ENCODE assay signal across 19 cellular contexts in genomic region chr2:216807861-216808272, GRCh38. TPM values are rescaled to one million over a fixed set of nuclear protein-coding genes. Genes with fewer than 3 reads are reported as not detected.
DNase-seq lines count a peak whose midpoint lies in the region; ATAC-seq and TF ChIP-seq lines count a peak whose summit lies in the region.
"Had no signal": no experiment of that assay in that cellular context is flagged by ENCODE, and none has a peak within 500 bp of the region (broad histone marks: within the 10 kb centered on the region; RNA-seq: fewer than 3 reads in every experiment).

No MANE protein-coding gene starts in this region.

- H2AFZ ChIP-seq in GM23248 = 0 out of 2 replicates have a peak overlapping the region, but pooled peaks have one; percentile 26
- H2AFZ ChIP-seq: PC-9 had no signal

- WGBS in GM23248 (ENCODE audit: low coverage in 1 of 2, low lambda C conversion rate in 2 of 2, missing lambda C conversion rate in 2 of 2), 2 experiments = 25 to 29% methylated on average over 7 of the region's 7 CpGs
- WGBS in mesendoderm (ENCODE audit: extremely low coverage, insufficient coverage, low lambda C conversion rate) = no CpG with 5 or more reads among the region's 7 CpGs

- H3K79me2 ChIP-seq in GM23248 (ENCODE audit: insufficient read depth) (no peaks in the 10 kb centered on the region), mesendoderm (ENCODE audit: control insufficient read depth, insufficient read depth, low read length) (no peaks in the 10 kb centered on the region)

- H3K36me3 ChIP-seq in GM23248 (ENCODE audit: low read depth) = no peaks in the 10 kb centered on the region
- no peaks in the 10 kb centered on the region for H3K36me3 ChIP-seq in brain microvascular endothelial cell (replicated peaks)
- H3K36me3 ChIP-seq in mesendoderm (ENCODE audit: control insufficient read depth, insufficient read depth, low read length) = no peaks in the 10 kb centered on the region
- H3K36me3 ChIP-seq: adrenal gland had no signal

- H3K4me3 ChIP-seq in GM23248 = no peak overlapping the region
- no peak overlapping the region for H3K4me3 ChIP-seq in brain microvascular endothelial cell (ENCODE audit: low read depth, low read length)
- H3K4me3 ChIP-seq in mesendoderm (ENCODE audit: low read length) = no peak overlapping the region
- H3K4me3 ChIP-seq: adrenal gland, PC-9 had no signal

- H3K23ac ChIP-seq in mesendoderm (ENCODE audit: low read length) = no peak overlapping the region

- no peaks in the 10 kb centered on the region for H4K20me1 ChIP-seq in GM23248 (ENCODE audit: insufficient read depth)

- H3K27me3 ChIP-seq in GM23248 (replicated peaks; ENCODE audit: insufficient read depth) (no peaks in the 10 kb centered on the region), brain microvascular endothelial cell (replicated peaks) (no peaks in the 10 kb centered on the region), mesendoderm (ENCODE audit: insufficient read depth, low read length, poor library complexity) (no peaks in the 10 kb centered on the region)
- H3K27me3 ChIP-seq: adrenal gland had no signal

- no peak overlapping the region for H3K56ac ChIP-seq in mesendoderm (ENCODE audit: low read length)

- H3K4me2 ChIP-seq in GM23248 (ENCODE audit: unreplicated experiment) = no peak overlapping the region
- no peak overlapping the region for H3K4me2 ChIP-seq in mesendoderm (ENCODE audit: low read length)
- H3K4me2 ChIP-seq: PC-9 had no signal

- CTCF ChIA-PET in activated CD4-positive, alpha-beta T cell treated with anti-CD3 and anti-CD28 coated beads, Interleukin-2, amount 10 ng/mL, durations not matched to agents 7 days and 5 days (lab: Charles Lee) = no interaction called here

- H3K27ac Mint-ChIP-seq in activated CD4-positive, alpha-beta T cell treated with anti-CD3 and anti-CD28 coated beads, Interleukin-2, amount 10 ng/mL, durations not matched to agents 7 days and 5 days = no peak overlapping the region
- H3K27ac Mint-ChIP-seq: activated T-cell treated with anti-CD3 and anti-CD28 coated beads, Interleukin-2, amount 50 U/mL, for 24 hours; CD14-positive monocyte; effector memory CD8-positive, alpha-beta T cell; HFFc6; nephron progenitor cell had no signal

- no peaks in the 10 kb centered on the region for H3K9me2 ChIP-seq in GM23248 (ENCODE audit: insufficient read depth)

- H3K4me1 Mint-ChIP-seq in activated CD4-positive, alpha-beta T cell treated with anti-CD3 and anti-CD28 coated beads, Interleukin-2, amount 10 ng/mL, durations not matched to agents 7 days and 5 days = no peaks in the 10 kb centered on the region
- H3K4me1 Mint-ChIP-seq: CD14-positive monocyte had no signal

- no peak overlapping the region for H2BK120ac ChIP-seq in mesendoderm (ENCODE audit: low read depth, low read length)

- no peaks in the 10 kb centered on the region for H3K36me3 Mint-ChIP-seq in activated CD4-positive, alpha-beta T cell treated with anti-CD3 and anti-CD28 coated beads, Interleukin-2, amount 10 ng/mL, durations not matched to agents 7 days and 5 days (ENCODE audit: low read depth)
- H3K36me3 Mint-ChIP-seq: CD14-positive monocyte had no signal

- H3K27ac ChIP-seq in GM23248 = no peak overlapping the region
- H3K27ac ChIP-seq in brain microvascular endothelial cell = no peak overlapping the region
- no peak overlapping the region for H3K27ac ChIP-seq in mesendoderm (ENCODE audit: low read depth, low read length)
- H3K27ac ChIP-seq: adrenal gland, PC-9 had no signal

- no peak overlapping the region for H3K4ac ChIP-seq in mesendoderm (ENCODE audit: low read depth, low read length)

- no peaks in the 10 kb centered on the region for H3K9me3 ChIP-seq in GM23248 (ENCODE audit: low read depth)
- H3K9me3 ChIP-seq: adrenal gland had no signal

- H4K8ac ChIP-seq in mesendoderm (ENCODE audit: low read depth, low read length) = no peak overlapping the region

- no peak overlapping the region for H2BK5ac ChIP-seq in mesendoderm (ENCODE audit: low read length)

- H3F3A ChIP-seq in GM23248 (ENCODE audit: insufficient read depth) = no peaks in the 10 kb centered on the region

- H3K9ac ChIP-seq in GM23248 (no peak overlapping the region), mesendoderm (ENCODE audit: low read length) (no peak overlapping the region)

- in situ Hi-C loops in GM23248 (cut with MboI) (no loop called here), brain microvascular endothelial cell (cut with HindIII; ENCODE audit: low pct_ligation_motif_present, low sequenced_read_pairs) (no loop called here)

- no peak overlapping the region for H3K4me3 Mint-ChIP-seq in activated CD4-positive, alpha-beta T cell treated with anti-CD3 and anti-CD28 coated beads, Interleukin-2, amount 10 ng/mL, durations not matched to agents 7 days and 5 days
- H3K4me3 Mint-ChIP-seq: activated T-cell treated with anti-CD3 and anti-CD28 coated beads, Interleukin-2, amount 50 U/mL, for 24 hours; CD14-positive monocyte; effector memory CD8-positive, alpha-beta T cell; HFFc6; nephron progenitor cell had no signal

- ATAC-seq in HG03196 (IDR thresholded peaks at IDR 0.05; ENCODE audit: unreplicated experiment) = no peak
- ATAC-seq: effector memory CD8-positive, alpha-beta T cell had no signal

- DNase-seq in GM23248 (peak; percentile 18), NCI-H2107 (lab: John Stamatoyannopoulos, UW) (peak; percentile 86), brain microvascular endothelial cell (peak; percentile 24), mesendoderm (peak; percentile 18), HuH-7 (ENCODE audit: low spot score) (no peak), hypothalamus (lab: John Stamatoyannopoulos, UW) (no peak)
- no peak for DNase-seq in activated CD4-positive, alpha-beta T cell treated with anti-CD3 and anti-CD28 coated beads, Interleukin-2, amount 10 ng/mL, durations not matched to agents 7 days and 5 days
- DNase-seq: activated CD4-positive, CD25-positive, alpha-beta regulatory T cell treated with anti-CD3 and anti-CD28 coated beads, Interleukin-2, amount 50 U/mL, for 72 hours; activated T-cell treated with anti-CD3 and anti-CD28 coated beads, Interleukin-2, amount 50 U/mL, for 24 hours; adrenal gland; effector memory CD8-positive, alpha-beta T cell; HFFc6; NCI-H1105; nephron progenitor cell; PC-9; small intestine had no signal

- no peaks in the 10 kb centered on the region for H3K9me3 Mint-ChIP-seq in activated CD4-positive, alpha-beta T cell treated with anti-CD3 and anti-CD28 coated beads, Interleukin-2, amount 10 ng/mL, durations not matched to agents 7 days and 5 days
- H3K9me3 Mint-ChIP-seq: activated T-cell treated with anti-CD3 and anti-CD28 coated beads, Interleukin-2, amount 50 U/mL, for 24 hours; effector memory CD8-positive, alpha-beta T cell; HFFc6; nephron progenitor cell had no signal

- TF ChIP-seq CTCF in brain microvascular endothelial cell (IDR thresholded peaks at IDR 0.05; ENCODE audit: low read depth, low read length, missing control alignments) = no peak

- no peak overlapping the region for H2BK15ac ChIP-seq in mesendoderm (replicated peaks; ENCODE audit: low read depth)

- no peaks in the 10 kb centered on the region for H3K4me1 ChIP-seq in GM23248 (ENCODE audit: insufficient read depth)
- H3K4me1 ChIP-seq in mesendoderm (ENCODE audit: control insufficient read depth, low read depth, low read length) = no peaks in the 10 kb centered on the region

- H4K5ac ChIP-seq in mesendoderm (ENCODE audit: low read length) = no peak overlapping the region

- no peaks in the 10 kb centered on the region for H3K27me3 Mint-ChIP-seq in activated CD4-positive, alpha-beta T cell treated with anti-CD3 and anti-CD28 coated beads, Interleukin-2, amount 10 ng/mL, durations not matched to agents 7 days and 5 days
- H3K27me3 Mint-ChIP-seq: activated T-cell treated with anti-CD3 and anti-CD28 coated beads, Interleukin-2, amount 50 U/mL, for 24 hours; effector memory CD8-positive, alpha-beta T cell had no signal

- POLR2A ChIA-PET in activated CD4-positive, alpha-beta T cell treated with anti-CD3 and anti-CD28 coated beads, Interleukin-2, amount 10 ng/mL, durations not matched to agents 7 days and 5 days (lab: Charles Lee) = no interaction called here

- no peak overlapping the region for H3K18ac ChIP-seq in mesendoderm (ENCODE audit: low read length)

- H3K79me1 ChIP-seq in mesendoderm (ENCODE audit: low read length) = no peaks in the 10 kb centered on the region

- H2AK5ac ChIP-seq in mesendoderm (ENCODE audit: low read length) = no peak overlapping the region

RNA-seq across cellular contexts. Expression of gene TNP1, which starts 52.0 kb away (rescaled TPM):
- not detected in 2 replicates for total RNA-seq in GM23248 (2014; rRNA removed; shearing (Covaris generic))
- polyA plus RNA-seq in GM23248 (2016; fragmentation: Nextera tagmentation; extraction: Ambion mirVana) = not detected in 2 replicates
- not detected for polyA plus RNA-seq in mesendoderm (2013, experiment 1 of 2)
- not detected for polyA plus RNA-seq in mesendoderm (2013, experiment 2 of 2)
- not detected for total RNA-seq in activated CD4-positive, alpha-beta T cell treated with anti-CD3 and anti-CD28 coated beads, Interleukin-2, amount 10 ng/mL, durations not matched to agents 7 days and 5 days
- total RNA-seq: adrenal gland, HFFc6, PC-9, subcutaneous adipose tissue had no signal
- polyA plus RNA-seq: adrenal gland, CD14-positive monocyte, small intestine had no signal

Comparison
In these comparisons a context has a peak if more than half of its experiments do, and no peak if none do; other contexts are left out.
1. DNase-seq: peak in GM23248 (single experiment), NCI-H2107 (single experiment), brain microvascular endothelial cell (single experiment) and mesendoderm (single experiment); none in activated CD4-positive, alpha-beta T cell treated with anti-CD3 and anti-CD28 coated beads, Interleukin-2, amount 10 ng/mL, durations not matched to agents 7 days and 5 days (single experiment), HuH-7 (single experiment) and hypothalamus (0 of 51).